Comparison of ENCODE assay signal across 8 cellular contexts in genomic region chr6:79631800-79632172, GRCh38. TPM values are rescaled to one million over a fixed set of nuclear protein-coding genes. Genes with fewer than 3 reads are reported as not detected.
A peak's percentile ranks its signal among the peaks of the same experiment; 100 is the strongest.
DNase-seq lines count a peak whose midpoint lies in the region; ATAC-seq and TF ChIP-seq lines count a peak whose summit lies in the region.

No MANE protein-coding gene starts in this region.

- H3K27ac Mint-ChIP-seq in mesothelial cell of epicardium: peak overlapping the region; percentile 95

- H3K9ac ChIP-seq in HUES64 (ENCODE audit: low read depth, low read length): peak overlapping the region; percentile 90

- H3K27me3 Mint-ChIP-seq in mesothelial cell of epicardium (ENCODE audit: low read depth): no peaks in the 10 kb centered on the region

- H3K27me3 ChIP-seq in HUES64 (ENCODE audit: insufficient read depth, low read length): peaks cover 25% of the 10 kb centered on the region

- H3K4me1 Mint-ChIP-seq in mesothelial cell of epicardium: peaks cover 44% of the 10 kb centered on the region

- WGBS in HUES64: 14% methylated on average over 7 of the region's 7 CpGs

- H3K4me1 ChIP-seq in HUES64 (ENCODE audit: insufficient read depth, low read length): peaks cover 14% of the 10 kb centered on the region

- peak overlapping the region; percentile 89 for H3K27ac ChIP-seq in 22Rv1
- H3K27ac ChIP-seq in HUES64 (ENCODE audit: low read depth, low read length): peak overlapping the region; percentile 79

- H3K36me3 ChIP-seq in HUES64 (ENCODE audit: insufficient read depth, low read length): no peaks in the 10 kb centered on the region

- H3K36me3 Mint-ChIP-seq in mesothelial cell of epicardium: peaks cover 2% of the 10 kb centered on the region

- TF ChIP-seq CTCF in 22Rv1 (IDR thresholded peaks at IDR 0.05): no peak
- no peak for TF ChIP-seq CTCF in mesothelial cell of epicardium (IDR thresholded peaks at IDR 0.05; ENCODE audit: unreplicated experiment)

- ATAC-seq in GM21515 (IDR thresholded peaks at IDR 0.05; ENCODE audit: unreplicated experiment) (no peak), HG03565 (IDR thresholded peaks at IDR 0.05; ENCODE audit: unreplicated experiment) (no peak)

- DNase-seq in cerebellar cortex (ENCODE audit: low spot score) (peak; percentile 59), mesothelial cell of epicardium (ENCODE audit: low spot score in 2 of 2, unreplicated experiment in 2 of 2) (no peak), NCI-H2029 (lab: John Stamatoyannopoulos, UW) (no peak), kidney glomerular epithelial cell (lab: John Stamatoyannopoulos, UW) (no peak)

- H3K9me3 ChIP-seq in HUES64 (ENCODE audit: insufficient read depth, low read depth, low read length): no peaks in the 10 kb centered on the region

- peak overlapping the region; percentile 89 for H3K4me3 Mint-ChIP-seq in mesothelial cell of epicardium

- peak overlapping the region; percentile 98 for H3K4me3 ChIP-seq in HUES64 (ENCODE audit: low read length)

- H3K9me3 Mint-ChIP-seq in mesothelial cell of epicardium: no peaks in the 10 kb centered on the region

RNA-seq across cellular contexts. Expression of gene SH3BGRL2, which starts 0.7 kb away (rescaled TPM):
- polyA plus RNA-seq in HUES64 (2013, experiment 1 of 2): 11.2 TPM
- 12.0 TPM for polyA plus RNA-seq in HUES64 (2013, experiment 2 of 2)
- total RNA-seq in mesothelial cell of epicardium: 24.7 to 27.1 TPM (median 26.1 TPM) in 3 replicates
